In genomic region chr2:138503087-138503442, GRCh38 we compare ENCODE assay signal across 8 cellular contexts. TPM values are rescaled to one million over a fixed set of nuclear protein-coding genes. Genes with fewer than 3 reads are reported as not detected.
DNase-seq lines count a peak whose midpoint lies in the region; ATAC-seq and TF ChIP-seq lines count a peak whose summit lies in the region.

No MANE protein-coding gene starts in this region.

- H2BK12ac ChIP-seq in neuronal stem cell (ENCODE audit: low read length) = no peak overlapping the region

- peaks cover 5% of the 10 kb centered on the region for H3K36me3 Mint-ChIP-seq in effector memory CD8-positive, alpha-beta T cell (ENCODE audit: insufficient read depth)

- peak overlapping the region; percentile 89 to 94 for H3K27ac Mint-ChIP-seq in effector memory CD8-positive, alpha-beta T cell

- H3K4ac ChIP-seq in neuronal stem cell (ENCODE audit: low read length) = no peak overlapping the region

- H2AFZ ChIP-seq in neuronal stem cell (ENCODE audit: low read length) = no peak overlapping the region

- H3K18ac ChIP-seq in neuronal stem cell (ENCODE audit: low read length) = no peak overlapping the region

- intact Hi-C loops in left ventricle myocardium inferior (cut with micrococcal nuclease) (no loop called here), Right ventricle myocardium superior (cut with DNase I) (loop anchor here (10.0 kb wide), 1 partner anchor 62 kb away; no protein-coding TSS in a partner anchor)

- H2BK120ac ChIP-seq in neuronal stem cell (ENCODE audit: low read depth, low read length) = no peak overlapping the region

- H2BK5ac ChIP-seq in neuronal stem cell (ENCODE audit: low read length) = no peak overlapping the region

- peak overlapping the region; percentile 86 to 98 for H3K4me3 Mint-ChIP-seq in effector memory CD8-positive, alpha-beta T cell

- H3K27ac ChIP-seq in left ventricle myocardium inferior (replicated peaks) = peak overlapping the region; percentile 95
- H3K27ac ChIP-seq in Peyer's patch = peak overlapping the region; percentile 85 to 94 (median 90)
- no peak overlapping the region for H3K27ac ChIP-seq in neuronal stem cell (replicated peaks; ENCODE audit: low read length)

- no CpG with 5 or more reads among the region's 2 CpGs for WGBS in neuronal stem cell (ENCODE audit: extremely low coverage in 2 of 2, insufficient read length in 2 of 2, insufficient replicate concordance in 1 of 2), 2 donors

- no peak overlapping the region for H3K9ac ChIP-seq in neuronal stem cell (ENCODE audit: low read depth, low read length, poor library complexity)

- H3K36me3 ChIP-seq in left ventricle myocardium inferior (no peaks in the 10 kb centered on the region), Peyer's patch (no peaks in the 10 kb centered on the region), neuronal stem cell (replicated peaks in 1 of 2; ENCODE audit: control insufficient read depth in 2 of 2, insufficient read depth in 2 of 2, low read length in 2 of 2) (no peaks in the 10 kb centered on the region)

- H3K27me3 Mint-ChIP-seq in effector memory CD8-positive, alpha-beta T cell = no peaks in the 10 kb centered on the region

- H3K9me3 ChIP-seq in left ventricle myocardium inferior (replicated peaks) = no peaks in the 10 kb centered on the region
- H3K9me3 ChIP-seq in Peyer's patch = no peaks in the 10 kb centered on the region
- H3K9me3 ChIP-seq in neuronal stem cell (replicated peaks in 1 of 2; ENCODE audit: control insufficient read depth in 2 of 2, insufficient read depth in 1 of 2, low read depth in 1 of 2, low read length in 2 of 2) = no peaks in the 10 kb centered on the region

- no peak overlapping the region for H3K14ac ChIP-seq in neuronal stem cell (ENCODE audit: low read length)

- H3K4me3 ChIP-seq in left ventricle myocardium inferior = peak overlapping the region; percentile 96
- peak overlapping the region; percentile 81 to 96 (median 92) for H3K4me3 ChIP-seq in Peyer's patch
- peak overlapping the region; percentile 93 to 95 for H3K4me3 ChIP-seq in neuronal stem cell (ENCODE audit: low read length in 2 of 2)

- peaks cover 8% of the 10 kb centered on the region for H3K79me1 ChIP-seq in neuronal stem cell (ENCODE audit: low read depth, low read length)

- H2BK15ac ChIP-seq in neuronal stem cell (ENCODE audit: low read length) = no peak overlapping the region

- no peaks in the 10 kb centered on the region for H3K9me3 Mint-ChIP-seq in effector memory CD8-positive, alpha-beta T cell

- H3K4me2 ChIP-seq in neuronal stem cell (ENCODE audit: insufficient read depth, low read length, poor library complexity, severe bottlenecking) = peak overlapping the region; percentile 45

- no peak for TF ChIP-seq CTCF in left ventricle myocardium inferior (IDR thresholded peaks at IDR 0.05; ENCODE audit: borderline replicate concordance)
- TF ChIP-seq CTCF in Peyer's patch (IDR thresholded peaks at IDR 0.05) = no peak

- H3K23ac ChIP-seq in neuronal stem cell (ENCODE audit: low read depth, low read length, poor library complexity) = no peak overlapping the region

- H4K8ac ChIP-seq in neuronal stem cell (ENCODE audit: low read depth, low read length) = no peak overlapping the region

- no peak overlapping the region for H2AK5ac ChIP-seq in neuronal stem cell (ENCODE audit: low read depth, low read length)

- DNase-seq in left ventricle myocardium inferior = no peak
- no peak for DNase-seq in Right ventricle myocardium superior
- DNase-seq in Peyer's patch = no peak
- DNase-seq in effector memory CD8-positive, alpha-beta T cell = no peak
- no peak for DNase-seq in neuronal stem cell (ENCODE audit: low spot score)
- DNase-seq in GM19240 (ENCODE audit: insufficient read length, low spot score) = no peak

- no peak for ATAC-seq in Right ventricle myocardium superior (ENCODE audit: poor library complexity)
- peak; percentile 28 for ATAC-seq in effector memory CD8-positive, alpha-beta T cell (replicated peaks)
- ATAC-seq in HG03457 (IDR thresholded peaks at IDR 0.05; ENCODE audit: unreplicated experiment) = no peak
- no peak for ATAC-seq in HG02973 (IDR thresholded peaks at IDR 0.05; ENCODE audit: unreplicated experiment)

- no peaks in the 10 kb centered on the region for H3K27me3 ChIP-seq in left ventricle myocardium inferior (ENCODE audit: low read depth)
- no peaks in the 10 kb centered on the region for H3K27me3 ChIP-seq in Peyer's patch
- no peaks in the 10 kb centered on the region for H3K27me3 ChIP-seq in neuronal stem cell (ENCODE audit: control insufficient read depth in 3 of 3, insufficient read depth in 3 of 3, low read depth in 1 of 3, low read length in 3 of 3)

- peaks cover 74% of the 10 kb centered on the region for H3K4me1 ChIP-seq in left ventricle myocardium inferior
- peaks cover 0 to 30% (median 6%) of the 10 kb centered on the region in 4 donors for H3K4me1 ChIP-seq in Peyer's patch
- peaks cover 4 to 6% of the 10 kb centered on the region in 2 donors for H3K4me1 ChIP-seq in neuronal stem cell (ENCODE audit: control insufficient read depth in 2 of 2, insufficient read depth in 1 of 2, low read depth in 1 of 2, low read length in 2 of 2)

- peaks cover 32 to 43% of the 10 kb centered on the region in 2 donors for H3K4me1 Mint-ChIP-seq in effector memory CD8-positive, alpha-beta T cell (ENCODE audit: low read depth in 2 of 2)

- TF ChIP-seq POLR2A in Peyer's patch (IDR thresholded peaks at IDR 0.05) = no peak

- no peak overlapping the region for H4K91ac ChIP-seq in neuronal stem cell (ENCODE audit: low read depth, low read length, poor library complexity)

RNA-seq across cellular contexts. Expression of gene SPOPL, which starts 1.5 kb away (rescaled TPM):
- total RNA-seq in left ventricle myocardium inferior (13.5 TPM), Right ventricle myocardium superior (12.9 TPM), Peyer's patch (10 to 100 TPM; 18.8 to 28.1 (median 21.9) TPM)
- polyA plus RNA-seq in neuronal stem cell (2013, experiment 1 of 2) = 6.9 TPM
- polyA plus RNA-seq in neuronal stem cell (2013, experiment 2 of 2) = 6.5 TPM
